Comparison of ENCODE assay signal across 11 cellular contexts in genomic region chr18:49612515-49613033, GRCh38. TPM values are rescaled to one million over a fixed set of nuclear protein-coding genes. Genes with fewer than 3 reads are reported as not detected.
A peak's percentile ranks its signal among the peaks of the same experiment; 100 is the strongest.
DNase-seq lines count a peak whose midpoint lies in the region; ATAC-seq and TF ChIP-seq lines count a peak whose summit lies in the region.
"Had no signal": no experiment of that assay in that cellular context is flagged by ENCODE, and none has a peak within 500 bp of the region (broad histone marks: within the 10 kb centered on the region; RNA-seq: fewer than 3 reads in every experiment).

No MANE protein-coding gene starts in this region.

- ATAC-seq in GM19372 (IDR thresholded peaks at IDR 0.05; ENCODE audit: low read depth, unreplicated experiment) (peak; percentile 92), HG02973 (IDR thresholded peaks at IDR 0.05; ENCODE audit: unreplicated experiment) (peak; percentile 90), Panc1 (no peak), body of pancreas (no peak)
- no peak for ATAC-seq in activated CD8-positive, alpha-beta memory T cell treated with anti-CD3 and anti-CD28 coated beads, Interleukin-2, amount 10 ng/mL, durations not matched to agents 7 days and 5 days
- ATAC-seq: activated CD4-positive, alpha-beta T cell treated with anti-CD3 and anti-CD28 coated beads for 36 hours had no signal

- DNase-seq in DMS79 treated with DMSO at 0.1 percent for 48 hours (lab: John Stamatoyannopoulos, UW), result peak; percentile 44
- no peak for DNase-seq in Panc1 (ENCODE audit: low read depth, low spot score)
- DNase-seq in germinal center (ENCODE audit: low spot score), result no peak
- DNase-seq in head of caudate nucleus, result no peak
- no peak for DNase-seq in body of pancreas
- no peak for DNase-seq in activated CD8-positive, alpha-beta memory T cell treated with anti-CD3 and anti-CD28 coated beads, Interleukin-2, amount 10 ng/mL, durations not matched to agents 7 days and 5 days
- DNase-seq: activated CD4-positive, alpha-beta T cell treated with anti-CD3 and anti-CD28 coated beads for 36 hours; adrenal gland; OCI-M1 had no signal

- in situ Hi-C loops in Panc1 (cut with HindIII; ENCODE audit: low pct_unique_long_range_greater_than_20kb, low sequenced_read_pairs), result no loop called here

- WGBS in body of pancreas, 2 donors, result 73 to 76% methylated on average over 8 to 11 of the region's 11 CpGs

- peaks cover 6% of the 10 kb centered on the region for H3K4me1 ChIP-seq in Panc1 (ENCODE audit: control insufficient read depth, insufficient read depth, low read length)
- H3K4me1 ChIP-seq in body of pancreas, result peaks cover 6% of the 10 kb centered on the region
- H3K4me1 ChIP-seq: adrenal gland had no signal

- CTCF ChIA-PET in Panc1 (lab: Charles Lee), result no interaction called here
- CTCF ChIA-PET in activated CD8-positive, alpha-beta memory T cell treated with anti-CD3 and anti-CD28 coated beads, Interleukin-2, amount 10 ng/mL, durations not matched to agents 7 days and 5 days (lab: Charles Lee), result no interaction called here

- H3K27me3 Mint-ChIP-seq in activated CD8-positive, alpha-beta memory T cell treated with anti-CD3 and anti-CD28 coated beads, Interleukin-2, amount 10 ng/mL, durations not matched to agents 7 days and 5 days, result peaks cover 13% of the 10 kb centered on the region

- H3K36me3 ChIP-seq in Panc1 (ENCODE audit: control insufficient read depth, insufficient read depth, low read length) (no peaks in the 10 kb centered on the region), body of pancreas (replicated peaks in 1 of 2; ENCODE audit: insufficient read depth in 1 of 2, low read depth in 2 of 2) (no peaks in the 10 kb centered on the region)
- H3K36me3 ChIP-seq: adrenal gland had no signal

- no peak for TF ChIP-seq POLR2A in body of pancreas (IDR thresholded peaks at IDR 0.05)

- intact Hi-C loops in Panc1 (cut with micrococcal nuclease; ENCODE audit: unreplicated experiment), result no loop called here
- intact Hi-C loops in head of caudate nucleus (cut with DNase I), result no loop called here
- intact Hi-C loops in body of pancreas (cut with DNase I), result no loop called here

- no peak for TF ChIP-seq CTCF in Panc1 (IDR thresholded peaks at IDR 0.05)
- no peak for TF ChIP-seq CTCF in body of pancreas (IDR thresholded peaks at IDR 0.05)

- H3K9me3 ChIP-seq in Panc1 (ENCODE audit: control insufficient read depth, insufficient read depth, low read depth, low read length) (no peaks in the 10 kb centered on the region), body of pancreas (no peaks in the 10 kb centered on the region)
- H3K9me3 ChIP-seq: adrenal gland had no signal

- no peak overlapping the region for H3K27ac Mint-ChIP-seq in activated CD8-positive, alpha-beta memory T cell treated with anti-CD3 and anti-CD28 coated beads, Interleukin-2, amount 10 ng/mL, durations not matched to agents 7 days and 5 days
- H3K27ac Mint-ChIP-seq: activated CD4-positive, alpha-beta T cell treated with anti-CD3 and anti-CD28 coated beads for 36 hours had no signal

- H3K36me3 Mint-ChIP-seq in activated CD8-positive, alpha-beta memory T cell treated with anti-CD3 and anti-CD28 coated beads, Interleukin-2, amount 10 ng/mL, durations not matched to agents 7 days and 5 days, result no peaks in the 10 kb centered on the region

- peaks cover 3% of the 10 kb centered on the region for H3K4me1 Mint-ChIP-seq in activated CD8-positive, alpha-beta memory T cell treated with anti-CD3 and anti-CD28 coated beads, Interleukin-2, amount 10 ng/mL, durations not matched to agents 7 days and 5 days
- H3K4me1 Mint-ChIP-seq: activated CD4-positive, alpha-beta T cell treated with anti-CD3 and anti-CD28 coated beads for 36 hours had no signal

- BruUV-seq in Panc1 (replicated peaks; lab: Mats Ljungman, UMichigan), result no TSS peak

- no peak overlapping the region for H3K4me3 Mint-ChIP-seq in activated CD8-positive, alpha-beta memory T cell treated with anti-CD3 and anti-CD28 coated beads, Interleukin-2, amount 10 ng/mL, durations not matched to agents 7 days and 5 days
- H3K4me3 Mint-ChIP-seq: activated CD4-positive, alpha-beta T cell treated with anti-CD3 and anti-CD28 coated beads for 36 hours had no signal

- no peaks in the 10 kb centered on the region for H3K9me3 Mint-ChIP-seq in activated CD8-positive, alpha-beta memory T cell treated with anti-CD3 and anti-CD28 coated beads, Interleukin-2, amount 10 ng/mL, durations not matched to agents 7 days and 5 days (ENCODE audit: low read depth)

- H3K27me3 ChIP-seq in Panc1 (ENCODE audit: control insufficient read depth, insufficient read depth, low read length), result no peaks in the 10 kb centered on the region
- no peaks in the 10 kb centered on the region for H3K27me3 ChIP-seq in body of pancreas
- H3K27me3 ChIP-seq: adrenal gland had no signal

- H3K27ac ChIP-seq in Panc1 (ENCODE audit: low read length) (peak overlapping the region; percentile 11; the same call in 1 of the 2 replicates), body of pancreas (no peak overlapping the region)
- H3K27ac ChIP-seq: adrenal gland had no signal

- no peak overlapping the region for H3K4me3 ChIP-seq in Panc1 (ENCODE audit: low read depth in 2 of 2, low read length in 2 of 2)
- H3K4me3 ChIP-seq in body of pancreas, result no peak overlapping the region
- H3K4me3 ChIP-seq: adrenal gland had no signal

- POLR2A ChIA-PET in Panc1 (lab: Charles Lee), result interaction anchor here (0.6 kb wide), 1 partner anchor 203 kb away, joined by 3 read pairs; no protein-coding TSS in a partner anchor

RNA-seq across cellular contexts. Expression of gene LIPG, which starts 50.7 kb away (rescaled TPM):
- total RNA-seq in Panc1 (2021; ENCODE audit: unreplicated experiment) (92.0 TPM), body of pancreas (under 1 TPM; 0.52 to 0.66 TPM)
- 28.2 TPM for polyA plus RNA-seq in Panc1 (2012; ENCODE audit: insufficient read length)
- under 1 TPM in 1 of 2 experiments, not detected in 1; 0.16 TPM for total RNA-seq in activated CD8-positive, alpha-beta memory T cell treated with anti-CD3 and anti-CD28 coated beads, Interleukin-2, amount 10 ng/mL, durations not matched to agents 7 days and 5 days

Comparison
In these comparisons a context has a peak if more than half of its experiments do, and no peak if none do; other contexts are left out.
1. ATAC-seq: peak in GM19372 (single experiment) and HG02973 (single experiment); none in Panc1 (single experiment), body of pancreas (single experiment) and activated CD8-positive, alpha-beta memory T cell treated with anti-CD3 and anti-CD28 coated beads, Interleukin-2, amount 10 ng/mL, durations not matched to agents 7 days and 5 days (single experiment).
2. RNA of gene LIPG, which starts 50.7 kb away (total RNA-seq): 92.0 TPM in Panc1 (single experiment); 0.52 to 0.66 TPM in body of pancreas and 0.16 TPM in activated CD8-positive, alpha-beta memory T cell treated with anti-CD3 and anti-CD28 coated beads, Interleukin-2, amount 10 ng/mL, durations not matched to agents 7 days and 5 days; every median in the first group is over 10 times any median in the second.